In the genomic region with DNA sequence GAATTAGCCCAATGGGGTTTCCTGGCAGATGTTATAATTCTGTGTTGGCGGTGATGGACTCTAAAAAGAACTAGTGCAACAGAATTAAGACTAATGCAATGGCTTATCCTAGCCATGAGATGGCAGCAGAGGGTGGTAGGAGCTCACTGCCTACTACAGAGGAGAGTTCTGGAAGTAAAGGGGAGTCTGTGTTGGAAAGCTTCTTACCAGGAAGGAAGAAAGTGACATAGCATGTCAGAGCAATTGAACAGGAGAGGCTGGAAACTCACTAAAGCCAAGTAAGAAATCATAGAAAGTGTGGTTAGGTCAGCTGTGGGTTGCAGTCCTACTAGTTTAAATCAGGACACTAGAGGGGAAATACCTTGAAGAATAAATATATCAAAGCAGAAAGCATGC, we compare ENCODE assay signal across 8 cellular contexts. TPM values are rescaled to one million over a fixed set of nuclear protein-coding genes. Genes with fewer than 3 reads are reported as not detected.
DNase-seq lines count a peak whose midpoint lies in the region; ATAC-seq and TF ChIP-seq lines count a peak whose summit lies in the region.

No MANE protein-coding gene starts in this region.

- H3K27me3 Mint-ChIP-seq in activated CD8-positive, alpha-beta T cell treated with anti-CD3 and anti-CD28 coated beads, Interleukin-2, amount 10 ng/mL, durations not matched to agents 7 days and 5 days (ENCODE audit: low read depth) = peaks cover 5% of the 10 kb centered on the region
- no peaks in the 10 kb centered on the region for H3K27me3 Mint-ChIP-seq in glutamatergic neuron (ENCODE audit: unreplicated experiment)

- TF ChIP-seq CTCF in glutamatergic neuron (IDR thresholded peaks at IDR 0.05; ENCODE audit: partially characterized antibody, unreplicated experiment) = peak; percentile 34

- peak; percentile 56 for DNase-seq in COLO829 (ENCODE audit: low spot score)
- DNase-seq in NCI-H1417 treated with DMSO at 0.1 percent for 48 hours (lab: John Stamatoyannopoulos, UW) = peak; percentile 4
- peak; percentile 21 for DNase-seq in activated CD8-positive, alpha-beta T cell treated with anti-CD3 and anti-CD28 coated beads, Interleukin-2, amount 10 ng/mL, durations not matched to agents 7 days and 5 days
- DNase-seq in glutamatergic neuron = no peak
- peak; percentile 43 for DNase-seq in putamen (ENCODE audit: low spot score)

- no peaks in the 10 kb centered on the region for H3K36me3 Mint-ChIP-seq in activated CD8-positive, alpha-beta T cell treated with anti-CD3 and anti-CD28 coated beads, Interleukin-2, amount 10 ng/mL, durations not matched to agents 7 days and 5 days (ENCODE audit: low read depth)
- H3K36me3 Mint-ChIP-seq in glutamatergic neuron (ENCODE audit: unreplicated experiment) = no peaks in the 10 kb centered on the region

- CTCF ChIA-PET in activated CD8-positive, alpha-beta T cell treated with anti-CD3 and anti-CD28 coated beads, Interleukin-2, amount 10 ng/mL, durations not matched to agents 7 days and 5 days (lab: Charles Lee) = interaction anchor here (0.7 to 1.3 kb wide), 4 partner anchors 21 to 773 kb away, joined by 3 to 4 read pairs (median 3); no protein-coding TSS in a partner anchor

- no peaks in the 10 kb centered on the region for H3K9me3 Mint-ChIP-seq in activated CD8-positive, alpha-beta T cell treated with anti-CD3 and anti-CD28 coated beads, Interleukin-2, amount 10 ng/mL, durations not matched to agents 7 days and 5 days (ENCODE audit: insufficient read depth)
- H3K9me3 Mint-ChIP-seq in glutamatergic neuron (ENCODE audit: unreplicated experiment) = no peaks in the 10 kb centered on the region

- POLR2A ChIA-PET in activated CD8-positive, alpha-beta T cell treated with anti-CD3 and anti-CD28 coated beads, Interleukin-2, amount 10 ng/mL, durations not matched to agents 7 days and 5 days (lab: Charles Lee) = no interaction called here

- ATAC-seq in GM18511 (IDR thresholded peaks at IDR 0.05; ENCODE audit: unreplicated experiment) (peak; percentile 82), HG02870 (IDR thresholded peaks at IDR 0.05; ENCODE audit: unreplicated experiment) (peak; percentile 55), GM18520 (IDR thresholded peaks at IDR 0.05; ENCODE audit: unreplicated experiment) (no peak)
- ATAC-seq in activated CD8-positive, alpha-beta T cell treated with anti-CD3 and anti-CD28 coated beads, Interleukin-2, amount 10 ng/mL, durations not matched to agents 7 days and 5 days = no peak

- no peak overlapping the region for H3K4me3 Mint-ChIP-seq in activated CD8-positive, alpha-beta T cell treated with anti-CD3 and anti-CD28 coated beads, Interleukin-2, amount 10 ng/mL, durations not matched to agents 7 days and 5 days
- no peak overlapping the region for H3K4me3 Mint-ChIP-seq in glutamatergic neuron (ENCODE audit: unreplicated experiment)

- H3K4me1 Mint-ChIP-seq in activated CD8-positive, alpha-beta T cell treated with anti-CD3 and anti-CD28 coated beads, Interleukin-2, amount 10 ng/mL, durations not matched to agents 7 days and 5 days (ENCODE audit: low read depth) = peaks cover 2% of the 10 kb centered on the region
- peaks cover 2% of the 10 kb centered on the region for H3K4me1 Mint-ChIP-seq in glutamatergic neuron (ENCODE audit: low read depth, unreplicated experiment)

- no peak overlapping the region for H3K27ac Mint-ChIP-seq in activated CD8-positive, alpha-beta T cell treated with anti-CD3 and anti-CD28 coated beads, Interleukin-2, amount 10 ng/mL, durations not matched to agents 7 days and 5 days
- no peak overlapping the region for H3K27ac Mint-ChIP-seq in glutamatergic neuron (ENCODE audit: unreplicated experiment)

RNA-seq across cellular contexts. Expression of gene TRPC5OS, which starts 6.3 kb away (rescaled TPM):
- total RNA-seq in activated CD8-positive, alpha-beta T cell treated with anti-CD3 and anti-CD28 coated beads, Interleukin-2, amount 10 ng/mL, durations not matched to agents 7 days and 5 days = not detected
- not detected for total RNA-seq in glutamatergic neuron (ENCODE audit: unreplicated experiment)

Comparison
In these comparisons a context has a peak if more than half of its experiments do, and no peak if none do; other contexts are left out.
1. ATAC-seq: peak in GM18511 (single experiment) and HG02870 (single experiment); none in activated CD8-positive, alpha-beta T cell treated with anti-CD3 and anti-CD28 coated beads, Interleukin-2, amount 10 ng/mL, durations not matched to agents 7 days and 5 days (single experiment) and GM18520 (single experiment).